Comparison of ENCODE assay signal across 30 cellular contexts in the genomic region with DNA sequence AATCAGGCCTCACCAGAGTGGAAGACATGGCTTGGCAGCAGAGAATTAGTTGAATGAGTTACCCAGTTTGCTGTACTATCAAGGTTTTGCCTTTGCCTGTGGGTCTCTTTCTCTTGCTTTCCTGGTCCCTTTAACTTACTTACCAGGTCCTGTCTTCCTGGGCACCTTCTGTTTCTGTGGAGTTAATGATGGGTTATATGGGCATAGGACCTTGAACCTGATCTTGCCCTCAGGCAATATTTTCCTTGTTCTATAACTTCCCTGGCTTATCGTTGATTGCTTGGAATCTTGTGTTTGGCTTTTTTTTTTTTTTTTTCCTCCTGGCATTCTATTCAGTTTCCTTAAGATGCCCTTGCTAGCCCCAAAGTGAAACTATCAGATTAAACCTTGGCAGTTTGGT.
"Had no signal": no experiment of that assay in that cellular context is flagged by ENCODE, and none has a peak within 500 bp of the region (broad histone marks: within the 10 kb centered on the region; RNA-seq: fewer than 3 reads in every experiment).

No MANE protein-coding gene starts in this region.

- H3K9me3 Mint-ChIP-seq: activated CD4-positive, alpha-beta memory T cell treated with anti-CD3 and anti-CD28 coated beads for 36 hours; activated naive CD4-positive, alpha-beta T cell treated with anti-CD3 and anti-CD28 coated beads for 36 hours; dendritic cell treated with granulocyte-macrophage colony-stimulating factor and Interleukin-4, amounts not matched to agents 40 ng/mL and 50 ng/mL, for 4 days; endodermal cell had no signal

- DNase-seq: activated CD4-positive, alpha-beta memory T cell treated with anti-CD3 and anti-CD28 coated beads for 36 hours; activated CD4-positive, alpha-beta T cell treated with anti-CD3 and anti-CD28 coated beads for 48 hours; activated CD8-positive, alpha-beta memory T cell treated with anti-CD3 and anti-CD28 coated beads, Interleukin-2, amount 50 U/mL, for 4 hours; activated effector memory CD4-positive, alpha-beta T cell treated with anti-CD3 and anti-CD28 coated beads, Interleukin-2, amount 50 U/mL, for 16 hours; activated naive CD4-positive, alpha-beta T cell treated with anti-CD3 and anti-CD28 coated beads for 36 hours; activated naive CD8-positive, alpha-beta T cell treated with anti-CD3 and anti-CD28 coated beads, Interleukin-2, amount 10 ng/mL, durations not matched to agents 7 days and 5 days; activated T-cell treated with anti-CD3 and anti-CD28 coated beads, Interleukin-2, amount 50 U/mL, for 1 hour; central memory CD4-positive, alpha-beta T cell; endodermal cell; head of caudate nucleus; hippocampal formation; left cardiac atrium; naive thymus-derived CD8-positive, alpha-beta T cell; right cardiac atrium; stimulated activated CD4-positive, alpha-beta T cell treated with anti-CD3 and anti-CD28 coated beads, Interleukin-2, amount 100 ng/mL, for 48 hours; stimulated activated naive CD8-positive, alpha-beta T cell treated with anti-CD3 and anti-CD28 coated beads, Interleukin-15, Interleukin-2, amounts not matched to agents 100 U/mL and 50 U/mL, for 24 hours; T-helper 1 cell; T-helper 9 cell; testis; uterus; WERI-Rb-1 had no signal

- H3K36me3 Mint-ChIP-seq: activated CD4-positive, alpha-beta memory T cell treated with anti-CD3 and anti-CD28 coated beads for 36 hours; mesothelial cell of epicardium; type B pancreatic cell had no signal

- H3K27ac ChIP-seq: ascending aorta, testis, uterus had no signal

- ATAC-seq: activated CD4-positive, CD25-positive, alpha-beta regulatory T cell treated with anti-CD3 and anti-CD28 coated beads, Interleukin-2, amount 50 U/mL, for 24 hours; esophagus mucosa; left cardiac atrium; naive thymus-derived CD8-positive, alpha-beta T cell; right cardiac atrium; stimulated activated naive CD8-positive, alpha-beta T cell treated with anti-CD3 and anti-CD28 coated beads, Interleukin-15, Interleukin-2, amounts not matched to agents 100 U/mL and 50 U/mL, for 24 hours had no signal

- H3K4me1 ChIP-seq: ascending aorta, testis, uterus had no signal

- H3K4me3 ChIP-seq: ascending aorta, testis, uterus had no signal

- H3K9me3 ChIP-seq: ascending aorta, testis, uterus had no signal

- FAIRE-seq: keratinocyte, TTC549 had no signal

- H3K27ac Mint-ChIP-seq: activated CD4-positive, alpha-beta memory T cell treated with anti-CD3 and anti-CD28 coated beads for 36 hours; activated naive CD4-positive, alpha-beta T cell treated with anti-CD3 and anti-CD28 coated beads for 36 hours; activated naive CD8-positive, alpha-beta T cell treated with anti-CD3 and anti-CD28 coated beads, Interleukin-2, amount 10 ng/mL, durations not matched to agents 7 days and 5 days; activated T-helper 1 cell treated with anti-CD3 and anti-CD28 coated beads, Interleukin-12 subunit alpha, Interleukin-12 subunit beta, Interleukin-2, Interleukin-4 antibody, amounts not matched to agents 30 ng/mL and 10 ng/mL and 1 ng/mL, durations not matched to agents 14 hours and 24 hours and 36 hours; dendritic cell treated with granulocyte-macrophage colony-stimulating factor and Interleukin-4, amounts not matched to agents 40 ng/mL and 50 ng/mL, for 4 days; endodermal cell; type B pancreatic cell had no signal

- H3K27me3 ChIP-seq: ascending aorta, testis, uterus had no signal

- H3K36me3 ChIP-seq: ascending aorta, uterus, WERI-Rb-1 had no signal
